ENCODE assay signal across 8 cellular contexts in genomic region chr7:27661776-27662489, GRCh38. TPM values are rescaled to one million over a fixed set of nuclear protein-coding genes. Genes with fewer than 3 reads are reported as not detected.
DNase-seq lines count a peak whose midpoint lies in the region; ATAC-seq and TF ChIP-seq lines count a peak whose summit lies in the region.

No MANE protein-coding gene starts in this region.

- H3K9ac ChIP-seq in HUES48 (ENCODE audit: low read depth, low read length) (peak overlapping the region; percentile 91), subcutaneous abdominal adipose tissue (ENCODE audit: low read length in 5 of 5) (peak overlapping the region; percentile 76 to 98 (median 93))

- H3K9me3 ChIP-seq in HUES48 (ENCODE audit: control insufficient read depth, insufficient read depth, low read length) (no peaks in the 10 kb centered on the region), lung (ENCODE audit: control insufficient read depth in 2 of 2, insufficient read depth in 1 of 2, low read length in 1 of 2) (no peaks in the 10 kb centered on the region), subcutaneous abdominal adipose tissue (ENCODE audit: control insufficient read depth in 5 of 5, low read length in 5 of 5) (no peaks in the 10 kb centered on the region)
- H3K9me3 ChIP-seq in effector memory CD4-positive, alpha-beta T cell (ENCODE audit: control insufficient read depth, low read length): no peaks in the 10 kb centered on the region

- no peaks in the 10 kb centered on the region; the same call in 1 of the 2 replicates for H3K27me3 ChIP-seq in HUES48 (ENCODE audit: control insufficient read depth, insufficient read depth, low read length)
- no peaks in the 10 kb centered on the region for H3K27me3 ChIP-seq in effector memory CD4-positive, alpha-beta T cell (replicated peaks; ENCODE audit: control insufficient read depth, insufficient read depth, low read length, poor library complexity, severe bottlenecking)
- no peaks in the 10 kb centered on the region for H3K27me3 ChIP-seq in lung (ENCODE audit: control insufficient read depth, insufficient read depth)
- no peaks in the 10 kb centered on the region for H3K27me3 ChIP-seq in subcutaneous abdominal adipose tissue (ENCODE audit: control insufficient read depth in 5 of 5, insufficient read depth in 4 of 5, low read length in 5 of 5)

- peak; percentile 2 for DNase-seq in GM12864 (ENCODE audit: low read depth)
- peak; percentile 23 for DNase-seq in activated CD4-positive, alpha-beta T cell treated with anti-CD3 and anti-CD28 coated beads for 48 hours
- peak in 1 of 3 donors; percentile 2 for DNase-seq in effector memory CD4-positive, alpha-beta T cell
- DNase-seq in lung (ENCODE audit: low spot score): no peak
- DNase-seq in mucosa of gallbladder (ENCODE audit: low spot score): no peak

- H3K36me3 ChIP-seq in HUES48 (ENCODE audit: control insufficient read depth, insufficient read depth, low read length) (peaks cover 5% of the 10 kb centered on the region; the same call in 1 of the 2 replicates), lung (ENCODE audit: control insufficient read depth in 2 of 2, insufficient read depth in 2 of 2, low read length in 2 of 2) (peaks cover 0 to under 1% of the 10 kb centered on the region in 2 donors), subcutaneous abdominal adipose tissue (ENCODE audit: control insufficient read depth in 5 of 5, insufficient read depth in 5 of 5, low read length in 5 of 5) (peaks cover 0 to 5% (median 0%) of the 10 kb centered on the region in 5 donors)
- H3K36me3 ChIP-seq in effector memory CD4-positive, alpha-beta T cell (ENCODE audit: control insufficient read depth, insufficient read depth, low read length): no peaks in the 10 kb centered on the region

- 12 to 14% methylated on average over 18 of the region's 18 CpGs for WGBS in lung, 2 donors

- H3K27ac ChIP-seq in HUES48 (ENCODE audit: low read depth, low read length): peak overlapping the region; percentile 87
- peak overlapping the region; percentile 70 for H3K27ac ChIP-seq in effector memory CD4-positive, alpha-beta T cell (ENCODE audit: insufficient read depth, low read length, poor library complexity, severe bottlenecking)
- peak overlapping the region; percentile 92 to 94 for H3K27ac ChIP-seq in lung (ENCODE audit: low read depth in 1 of 2, low read length in 1 of 2)
- peak overlapping the region; percentile 93 for H3K27ac ChIP-seq in subcutaneous abdominal adipose tissue (ENCODE audit: low read depth, low read length)

- ATAC-seq in lung (ENCODE audit: insufficient read depth, low FRiP score): no peak
- no peak for ATAC-seq in HG03175 (IDR thresholded peaks at IDR 0.05; ENCODE audit: unreplicated experiment)

- peak overlapping the region; percentile 79 for H3K4me3 ChIP-seq in GM12864 (ENCODE audit: low read depth, low read length)
- peak overlapping the region; percentile 90 for H3K4me3 ChIP-seq in HUES48 (ENCODE audit: low read depth, low read length)
- peak overlapping the region; percentile 83 for H3K4me3 ChIP-seq in effector memory CD4-positive, alpha-beta T cell (ENCODE audit: insufficient read depth, low read depth, low read length, poor library complexity, severe bottlenecking)
- peak overlapping the region; percentile 86 for H3K4me3 ChIP-seq in lung
- H3K4me3 ChIP-seq in subcutaneous abdominal adipose tissue (ENCODE audit: low read depth in 1 of 5, low read length in 5 of 5): peak overlapping the region; percentile 78 to 96 (median 91)

- H3K4me1 ChIP-seq in HUES48 (ENCODE audit: control insufficient read depth, insufficient read depth, low read length): no peaks in the 10 kb centered on the region
- peaks cover 9% of the 10 kb centered on the region for H3K4me1 ChIP-seq in effector memory CD4-positive, alpha-beta T cell (ENCODE audit: control insufficient read depth, insufficient read depth, low read length, poor library complexity, severe bottlenecking)
- peaks cover 3 to 6% of the 10 kb centered on the region in 2 donors for H3K4me1 ChIP-seq in lung (ENCODE audit: control insufficient read depth in 2 of 2, insufficient read depth in 2 of 2, low read length in 2 of 2)
- H3K4me1 ChIP-seq in subcutaneous abdominal adipose tissue (ENCODE audit: control insufficient read depth in 5 of 5, insufficient read depth in 5 of 5, low read length in 5 of 5): peaks cover 2 to 21% (median 15%) of the 10 kb centered on the region in 5 donors

- TF ChIP-seq CTCF in GM12864 (IDR thresholded peaks at IDR 0.05; ENCODE audit: low read depth, low read length, missing control alignments): no peak
- no peak for TF ChIP-seq CTCF in lung (IDR thresholded peaks at IDR 0.05; ENCODE audit: control extremely low read depth, extremely low read depth)

RNA-seq across cellular contexts. Expression of gene HIBADH, which starts 0.8 kb away (rescaled TPM):
- total RNA-seq in lung (10 to 100 TPM; 18.8 to 39.2 TPM), mucosa of gallbladder (53.0 TPM)
- polyA plus RNA-seq in lung: 10 to 100 TPM; 13.7 to 16.0 TPM

Comparison
In these comparisons a context has a peak if more than half of its experiments do, and no peak if none do; other contexts are left out.
1. DNase-seq: peak in GM12864 (single experiment) and activated CD4-positive, alpha-beta T cell treated with anti-CD3 and anti-CD28 coated beads for 48 hours (single experiment); none in lung (single experiment) and mucosa of gallbladder (single experiment).
2. Peak in every context shown above with its lines, with median percentiles within 50 percentile points of each other: H3K4me3 ChIP-seq and H3K27ac ChIP-seq.